Comparison of ENCODE assay signal across 8 cellular contexts in the genomic region with DNA sequence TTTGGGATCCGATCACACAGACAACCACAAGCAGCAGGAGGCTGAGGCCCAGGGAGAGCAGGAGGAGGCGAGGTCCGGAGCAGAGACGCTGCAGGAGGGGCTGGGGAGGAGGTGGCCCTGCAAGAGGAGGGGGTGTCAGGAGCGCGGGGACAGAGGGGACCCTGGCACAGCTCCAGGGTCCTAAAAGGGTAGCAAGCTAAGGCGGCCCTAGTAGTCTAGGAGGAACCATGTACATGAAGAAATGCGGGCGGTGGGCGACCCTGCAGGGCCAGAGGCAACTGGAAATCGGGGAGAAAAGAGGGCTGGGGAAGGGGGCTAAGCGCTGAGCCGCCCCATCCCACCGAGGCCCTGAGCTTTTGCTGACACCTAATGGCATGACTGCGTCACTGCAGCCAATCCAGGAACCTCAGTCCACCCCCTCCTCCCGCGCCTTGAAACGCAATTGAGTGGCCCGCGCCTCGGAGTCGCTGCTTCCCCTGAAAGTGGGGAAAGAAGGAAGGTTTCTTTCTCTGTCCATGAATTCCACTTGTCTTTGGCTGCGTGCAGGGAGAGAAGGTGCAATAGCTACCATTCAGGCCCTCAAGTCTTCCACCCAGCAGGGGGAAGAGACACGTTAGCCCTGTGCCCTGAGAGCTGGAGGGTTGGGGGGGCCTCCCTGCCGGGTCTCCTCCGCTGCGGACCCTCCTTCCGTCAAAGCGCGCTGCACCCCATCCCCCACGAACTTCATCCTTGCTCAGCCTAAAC. TPM values are rescaled to one million over a fixed set of nuclear protein-coding genes. Genes with fewer than 3 reads are reported as not detected.
DNase-seq lines count a peak whose midpoint lies in the region; ATAC-seq and TF ChIP-seq lines count a peak whose summit lies in the region.

No MANE protein-coding gene starts in this region.

- DNase-seq in NCI-H2107 treated with DMSO at 0.1 percent for 48 hours (lab: John Stamatoyannopoulos, UW; ENCODE audit: unreplicated experiment): peak; percentile 39
- no peak for DNase-seq in NCI-H2107 (lab: John Stamatoyannopoulos, UW)
- DNase-seq in NCI-H2171 treated with DMSO at 0.1 percent for 48 hours (lab: John Stamatoyannopoulos, UW): peak; percentile 73
- peak; percentile 62 to 66 for DNase-seq in activated CD4-positive, alpha-beta T cell treated with anti-CD3 and anti-CD28 coated beads for 4 hours
- peak; percentile 70 for DNase-seq in choroid plexus epithelial cell (ENCODE audit: low read depth)
- peak; percentile 56 to 73 for DNase-seq in left colon
- DNase-seq in stimulated activated CD4-positive, alpha-beta T cell treated with anti-CD3 and anti-CD28 coated beads, Interleukin-1b, Interleukin-23, amount 100 ng/mL, for 1 hour (ENCODE audit: low read depth in 2 of 2): peak; percentile 12 to 28

- TF ChIP-seq CTCF in choroid plexus epithelial cell (conservative IDR thresholded peaks at IDR 0.05; ENCODE audit: low read depth, low read length): peak; percentile 86

- intact Hi-C loops in left colon (cut with DNase I, micrococcal nuclease): loop anchor here in 1 of 2 donors (5.0 kb wide), 1 partner anchor 130 kb away; no protein-coding TSS in a partner anchor

- H3K4me3 ChIP-seq in choroid plexus epithelial cell (ENCODE audit: low read depth, low read length): peak overlapping the region; percentile 50

- ATAC-seq in left colon (peak; percentile 81), GM19395 (IDR thresholded peaks at IDR 0.05; ENCODE audit: unreplicated experiment) (no peak)

RNA-seq across cellular contexts. Expression of gene ASGR1, which starts 1.8 kb away (rescaled TPM):
- under 1 TPM; 0.37 to 0.42 TPM for total RNA-seq in left colon

RNA-seq across cellular contexts. Expression of gene DLG4, which starts 42.3 kb away (rescaled TPM):
- 1 to 10 TPM; 4.0 to 7.3 TPM for total RNA-seq in left colon

RNA-seq across cellular contexts. Expression of gene ACADVL, which starts 42.4 kb away (rescaled TPM):
- 1,000 to 10,000 TPM in 1 of 2 donors, 100 to 1,000 TPM in 1; 784 to 1,134 TPM for total RNA-seq in left colon

RNA-seq across cellular contexts. Expression of gene DVL2, which starts 56.9 kb away (rescaled TPM):
- total RNA-seq in left colon: 10 to 100 TPM; 30.9 to 34.9 TPM
